17 cellular contexts compared by ENCODE assay signal in genomic region chr1:2802421-2802961, GRCh38. TPM values are rescaled to one million over a fixed set of nuclear protein-coding genes. Genes with fewer than 3 reads are reported as not detected.
DNase-seq lines count a peak whose midpoint lies in the region; ATAC-seq, FAIRE-seq and TF ChIP-seq lines count a peak whose summit lies in the region.
"Had no signal": no experiment of that assay in that cellular context is flagged by ENCODE, and none has a peak within 500 bp of the region (broad histone marks: within the 10 kb centered on the region; RNA-seq: fewer than 3 reads in every experiment).

No MANE protein-coding gene starts in this region.

- no peak for FAIRE-seq in GM19239 (lab: Jason Lieb, UNC)
- FAIRE-seq: RCC 7860 had no signal

- H3K27me3 ChIP-seq in heart left ventricle: peaks cover 7 to 67% (median 13%) of the 10 kb centered on the region in 9 donors
- H3K27me3 ChIP-seq in osteoblast (ENCODE audit: insufficient read depth, low read length): no peaks in the 10 kb centered on the region

- no peak for TF ChIP-seq POLR2A in heart left ventricle (IDR thresholded peaks at IDR 0.05)

- no peak for ATAC-seq in heart left ventricle
- no peak for ATAC-seq in left cardiac atrium

- H3K4me1 ChIP-seq in heart left ventricle (peaks cover 0 to 4% (median 0%) of the 10 kb centered on the region in 12 donors), osteoblast (ENCODE audit: insufficient read depth, low read length) (no peaks in the 10 kb centered on the region)
- H3K4me1 ChIP-seq: HAP-1 had no signal

- no peak overlapping the region for H3K27ac ChIP-seq in heart left ventricle
- H3K27ac ChIP-seq in osteoblast (ENCODE audit: low read depth, low read length): no peak overlapping the region
- H3K27ac ChIP-seq: C4-2B had no signal

- H3K4me3 ChIP-seq in heart left ventricle (no peak overlapping the region), osteoblast (ENCODE audit: insufficient read depth, low read length) (no peak overlapping the region)
- H3K4me3 ChIP-seq: HAP-1 had no signal

- intact Hi-C loops in heart left ventricle (cut with DNase I): no loop called here
- intact Hi-C loops in cardiac septum (cut with DNase I): loop anchor here (10.0 kb wide), 1 partner anchor 368 kb away; no protein-coding TSS in a partner anchor
- intact Hi-C loops in left cardiac atrium (cut with DNase I): no loop called here

- H3K9me3 ChIP-seq in heart left ventricle (no peaks in the 10 kb centered on the region), osteoblast (ENCODE audit: low read depth, low read length) (no peaks in the 10 kb centered on the region)
- H3K9me3 ChIP-seq: HAP-1 had no signal

- no peak overlapping the region for H2AFZ ChIP-seq in osteoblast (ENCODE audit: low read length)

- no peaks in the 10 kb centered on the region for H3K36me3 ChIP-seq in heart left ventricle
- no peaks in the 10 kb centered on the region for H3K36me3 ChIP-seq in osteoblast (ENCODE audit: insufficient read depth, low read length)
- H3K36me3 ChIP-seq: HAP-1 had no signal

- H3K79me2 ChIP-seq in osteoblast (ENCODE audit: insufficient read depth, low read length): no peaks in the 10 kb centered on the region

- no peak overlapping the region for H3K4me2 ChIP-seq in osteoblast (ENCODE audit: insufficient read depth, low read length)

- no peaks in the 10 kb centered on the region for H4K20me1 ChIP-seq in osteoblast (ENCODE audit: insufficient read depth, low read length)

- DNase-seq in heart left ventricle (peak in 3 of 5 donors; percentile 4 to 33 (median 20)), cardiac septum (ENCODE audit: low spot score) (no peak), left cardiac atrium (peak; percentile 10), osteoblast (ENCODE audit: insufficient read length, low spot score, missing footprints) (peak; percentile 66), midbrain (lab: John Stamatoyannopoulos, UW) (no peak), NCI-H2081 (lab: John Stamatoyannopoulos, UW) (no peak), GM19239 (ENCODE audit: insufficient read length, low spot score) (no peak)
- DNase-seq: DND-41; KG1; NCI-H1105 treated with DMSO at 0.1 percent for 48 hours; NCI-H1694; NCI-H748 treated with DMSO at 0.1 percent for 48 hours; NK-92 treated with Interleukin-12 subunit alpha and Interleukin-12 subunit beta, amount 100 ng/mL, for 24 hours; SHP77 treated with DMSO at 0.1 percent for 48 hours had no signal

- 67 to 74% (median 70%) methylated on average over 6 to 10 of the region's 10 CpGs for WGBS in heart left ventricle, 4 donors

- no peak for TF ChIP-seq CTCF in heart left ventricle (IDR thresholded peaks at IDR 0.05)
- no peak for TF ChIP-seq CTCF in osteoblast (IDR thresholded peaks at IDR 0.05; ENCODE audit: extremely low read depth, low read depth, low read length)

RNA-seq across cellular contexts. Expression of gene TTC34, which starts 1.0 kb away (rescaled TPM):
- under 1 TPM in 8 of 9 donors, not detected in 1; 0.19 to 0.67 (median 0.52) TPM for total RNA-seq in heart left ventricle
- polyA plus RNA-seq in heart left ventricle: under 1 TPM; 0.06 to 0.30 TPM
- total RNA-seq in cardiac septum: 0.35 TPM
- total RNA-seq in left cardiac atrium: under 1 TPM; 0.52 to 0.53 TPM
- total RNA-seq in osteoblast: 0.29 and 0.36 TPM in 2 replicates

Comparison
In these comparisons a context has a peak if more than half of its experiments do, and no peak if none do; other contexts are left out.
1. DNase-seq: peak in heart left ventricle (3 of 5), left cardiac atrium (single experiment) and osteoblast (single experiment); none in cardiac septum (single experiment), midbrain (single experiment), NCI-H2081 (0 of 2) and GM19239 (single experiment).